Comparison of ENCODE assay signal across 8 cellular contexts in genomic region chr2:19361325-19361990, GRCh38. TPM values are rescaled to one million over a fixed set of nuclear protein-coding genes. Genes with fewer than 3 reads are reported as not detected.
DNase-seq lines count a peak whose midpoint lies in the region; ATAC-seq and TF ChIP-seq lines count a peak whose summit lies in the region.

No MANE protein-coding gene starts in this region.

- H3K27ac Mint-ChIP-seq in naive thymus-derived CD8-positive, alpha-beta T cell: peak overlapping the region in 9 of 10 donors; percentile 37 to 94 (median 60)

- H3K4me3 Mint-ChIP-seq in naive thymus-derived CD8-positive, alpha-beta T cell: peak overlapping the region; percentile 88 to 97 (median 95)

- no peak overlapping the region for H2AFZ ChIP-seq in PC-3 (ENCODE audit: low read length)

- H3K36me3 ChIP-seq in PC-3 (ENCODE audit: low read depth, low read length): no peaks in the 10 kb centered on the region

- POLR2A ChIA-PET in PC-3 (lab: Charles Lee; ENCODE audit: unreplicated experiment): no interaction called here
- POLR2A ChIA-PET in naive thymus-derived CD8-positive, alpha-beta T cell (lab: Charles Lee): interaction anchor here (2.4 to 5.3 kb wide), 2 partner anchors 10 to 13 kb away, joined by 7 to 51 read pairs; no protein-coding TSS in a partner anchor

- no peak for DNase-seq in AG09309 (ENCODE audit: low read depth)
- no peak for DNase-seq in PC-3
- DNase-seq in epithelial cell of esophagus (ENCODE audit: low read depth): peak; percentile 33
- DNase-seq in naive thymus-derived CD8-positive, alpha-beta T cell: no peak
- DNase-seq in HK-2 (ENCODE audit: unreplicated experiment): no peak
- no peak for DNase-seq in medulla oblongata (ENCODE audit: extremely low spot score)
- no peak for DNase-seq in NCI-H1105 treated with DMSO at 0.1 percent for 48 hours (lab: John Stamatoyannopoulos, UW)

- H3K9me3 Mint-ChIP-seq in naive thymus-derived CD8-positive, alpha-beta T cell: no peaks in the 10 kb centered on the region

- H3F3A ChIP-seq in PC-3 (ENCODE audit: low read length, unreplicated experiment): no peaks in the 10 kb centered on the region

- H3K9me2 ChIP-seq in PC-3 (replicated peaks; ENCODE audit: low read length): no peaks in the 10 kb centered on the region

- H3K36me3 Mint-ChIP-seq in naive thymus-derived CD8-positive, alpha-beta T cell: no peaks in the 10 kb centered on the region

- BruUV-seq in PC-3 (replicated peaks; lab: Mats Ljungman, UMichigan): no TSS peak

- H3K79me2 ChIP-seq in PC-3 (ENCODE audit: low read length): peaks cover 18% of the 10 kb centered on the region

- H3K9me3 ChIP-seq in PC-3 (ENCODE audit: low read length): no peaks in the 10 kb centered on the region

- peak overlapping the region; percentile 90 for H3K4me2 ChIP-seq in PC-3 (ENCODE audit: low read length)

- CTCF ChIA-PET in PC-3 (lab: Charles Lee): no interaction called here

- no peak for ATAC-seq in PC-3
- peak in 1 of 2 donors; percentile 19 for ATAC-seq in naive thymus-derived CD8-positive, alpha-beta T cell
- no peak for ATAC-seq in GM21786 (IDR thresholded peaks at IDR 0.05; ENCODE audit: unreplicated experiment)

- intact Hi-C loops in PC-3 (cut with micrococcal nuclease): loop anchor here (5.0 kb wide), 1 partner anchor 389 kb away; no protein-coding TSS in a partner anchor

- H3K4me1 Mint-ChIP-seq in naive thymus-derived CD8-positive, alpha-beta T cell: peaks cover 38 to 61% (median 57%) of the 10 kb centered on the region in 4 donors

- peaks cover 26 to 67% (median 42%) of the 10 kb centered on the region in 5 donors for H3K27me3 Mint-ChIP-seq in naive thymus-derived CD8-positive, alpha-beta T cell

- H4K20me1 ChIP-seq in PC-3 (ENCODE audit: low read length): no peaks in the 10 kb centered on the region

- TF ChIP-seq CTCF in AG09309 (IDR thresholded peaks at IDR 0.05; ENCODE audit: control insufficient read depth, insufficient read depth, low read depth, low read length, missing control alignments) (no peak), PC-3 (conservative IDR thresholded peaks at IDR 0.05; ENCODE audit: low read depth, low read length) (no peak), epithelial cell of esophagus (IDR thresholded peaks at IDR 0.05; ENCODE audit: insufficient read depth, low read depth, low read length, missing control alignments) (no peak)

- no peak overlapping the region for H3K9ac ChIP-seq in PC-3 (ENCODE audit: low read length)

- no peaks in the 10 kb centered on the region for H3K27me3 ChIP-seq in PC-3 (ENCODE audit: low read length)

- no peak overlapping the region for H3K27ac ChIP-seq in PC-3 (ENCODE audit: low read length)

- H3K4me1 ChIP-seq in PC-3 (ENCODE audit: insufficient read depth, low read length): peaks cover 32% of the 10 kb centered on the region

- H3K4me3 ChIP-seq in AG09309 (ENCODE audit: control insufficient read depth, low read depth, low read length): peak overlapping the region; percentile 62
- no peak overlapping the region for H3K4me3 ChIP-seq in PC-3 (ENCODE audit: low read length)
- H3K4me3 ChIP-seq in epithelial cell of esophagus (ENCODE audit: low read length): peak overlapping the region; percentile 70

RNA-seq across cellular contexts. Expression of gene OSR1, which starts 3.0 kb away (rescaled TPM):
- total RNA-seq in PC-3 (2014; rRNA removed): 30.6 and 33.5 TPM in 2 replicates
- total RNA-seq in naive thymus-derived CD8-positive, alpha-beta T cell: not detected
- polyA plus RNA-seq in naive thymus-derived CD8-positive, alpha-beta T cell: not detected

Comparison
In these comparisons a context has a peak if more than half of its experiments do, and no peak if none do; other contexts are left out.
1. RNA of gene OSR1, which starts 3.0 kb away (total RNA-seq): 30.6 to 33.5 TPM in PC-3; not detected in naive thymus-derived CD8-positive, alpha-beta T cell; every median in the first group is over 10 times any median in the second.